8 cellular contexts compared by ENCODE assay signal in the genomic region with DNA sequence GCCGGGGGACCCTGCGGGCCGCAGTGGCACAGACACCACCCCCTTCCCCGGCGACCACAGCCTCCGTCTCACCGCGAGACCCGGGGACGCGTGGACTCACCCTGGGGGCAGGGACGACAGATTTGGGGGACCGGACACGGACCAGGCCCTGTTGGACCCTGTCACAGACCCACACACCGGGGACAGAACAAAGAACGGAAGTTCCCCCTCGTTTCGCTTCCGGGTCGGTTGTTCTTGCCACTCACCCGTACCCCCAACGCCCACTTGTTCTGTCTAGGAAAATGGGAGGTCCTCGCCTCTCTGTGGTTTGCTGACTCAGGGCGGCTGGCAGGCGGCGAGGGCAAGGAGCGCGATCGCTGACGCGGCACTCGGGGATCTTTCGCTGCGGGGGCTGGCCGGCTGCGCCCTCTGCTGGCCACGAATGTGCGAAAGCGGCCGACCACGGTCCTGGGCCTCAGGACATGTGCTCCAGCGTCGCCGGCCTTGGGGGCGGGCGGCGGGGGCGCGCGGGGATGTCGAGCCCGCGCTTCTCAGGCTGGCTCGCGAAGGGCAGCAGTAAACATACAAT. TPM values are rescaled to one million over a fixed set of nuclear protein-coding genes. Genes with fewer than 3 reads are reported as not detected.
DNase-seq lines count a peak whose midpoint lies in the region; ATAC-seq and TF ChIP-seq lines count a peak whose summit lies in the region.

A gene (minus strand): TSS at position 189 of the 568 bp plus-strand sequence. CDS start 4,366 bp downstream, outside the sequence.

- H3K36me3 ChIP-seq in heart right ventricle, result peaks cover 0 to 37% (median 18%) of the 10 kb centered on the region in 9 donors
- peaks cover 3 to 32% (median 10%) of the 10 kb centered on the region in 4 donors for H3K36me3 ChIP-seq in upper lobe of left lung

- peak in 3 of 4 donors; percentile 72 to 77 (median 73) for TF ChIP-seq POLR2A in upper lobe of left lung (IDR thresholded peaks at IDR 0.05)

- H3K9me3 ChIP-seq in heart right ventricle (no peaks in the 10 kb centered on the region), upper lobe of left lung (no peaks in the 10 kb centered on the region)

- WGBS in heart right ventricle, 2 donors, result 1% methylated on average over 54 to 55 of the region's 55 CpGs
- 2% methylated on average over 16 to 30 of the region's 55 CpGs for WGBS in upper lobe of left lung, 2 donors

- in situ Hi-C loops in GM13977 (cut with MboI; ENCODE audit: low pct_unique_long_range_greater_than_20kb, low sequenced_read_pairs, unreplicated experiment), result no loop called here

- H3K27ac ChIP-seq in heart right ventricle (peak within 1 kb of the TSS; percentile 65 to 96 (median 89)), upper lobe of left lung (peak within 1 kb of the TSS; percentile 84 to 94 (median 88))

- H3K4me1 ChIP-seq in heart right ventricle (peaks cover 7 to 42% (median 35%) of the 10 kb centered on the region in 9 donors), upper lobe of left lung (peaks cover 19 to 39% (median 24%) of the 10 kb centered on the region in 4 donors)

- peak in 2 of 4 donors; percentile 10 to 76 for TF ChIP-seq EP300 in upper lobe of left lung (IDR thresholded peaks at IDR 0.05)

- intact Hi-C loops in T-helper 1 cell treated with Interleukin-12 subunit alpha and Interleukin-12 subunit beta and Interleukin-4 antibody, amounts not matched to agents 30 ng/mL and 1 ng/mL, for 36 hours (cut with micrococcal nuclease), result loop anchor here (1.0 to 10.0 kb wide), 11 partner anchors 20 to 674 kb away; a partner anchor contains a TSS
- intact Hi-C loops in heart right ventricle (cut with DNase I) (loop anchor here in 6 of 10 donors (1.0 to 10.0 kb wide), 8 partner anchors 34 to 167 kb away; a partner anchor contains a TSS), posterior cingulate gyrus (cut with DNase I) (no loop called here)

- DNase-seq in GM13977 (ENCODE audit: low spot score) (peak; percentile 96), NCI-H146 treated with DMSO at 0.1 percent for 48 hours (lab: John Stamatoyannopoulos, UW; ENCODE audit: unreplicated experiment) (peak; percentile 96), amniotic epithelial cell (ENCODE audit: low read depth) (peak; percentile 99), heart right ventricle (peak; percentile 98 to 99), posterior cingulate gyrus (peak; percentile 98 to 100 (median 99)), upper lobe of left lung (peak; percentile 99)

- ATAC-seq in HG02884 (IDR thresholded peaks at IDR 0.05; ENCODE audit: unreplicated experiment) (peak; percentile 84), heart right ventricle (peak; percentile 96 to 98 (median 96)), upper lobe of left lung (ENCODE audit: low FRiP score in 2 of 2) (peak; percentile 98)

- no peaks in the 10 kb centered on the region for H3K27me3 ChIP-seq in heart right ventricle
- H3K27me3 ChIP-seq in upper lobe of left lung, result no peaks in the 10 kb centered on the region

- peak; percentile 96 for TF ChIP-seq CTCF in GM13977 (IDR thresholded peaks at IDR 0.05; ENCODE audit: extremely low read depth, insufficient read depth, missing control alignments)
- peak; percentile 85 to 99 (median 95) for TF ChIP-seq CTCF in heart right ventricle (IDR thresholded peaks at IDR 0.05)
- peak; percentile 84 to 98 (median 97) for TF ChIP-seq CTCF in upper lobe of left lung (IDR thresholded peaks at IDR 0.05)

- H3K4me3 ChIP-seq in heart right ventricle (peak within 1 kb of the TSS; percentile 71 to 99 (median 90)), upper lobe of left lung (peak within 1 kb of the TSS; percentile 59 to 87 (median 82))

RNA-seq across cellular contexts. Expression of the gene that starts here (rescaled TPM):
- 28.0 and 28.3 TPM in 2 replicates for total RNA-seq in T-helper 1 cell treated with Interleukin-12 subunit alpha and Interleukin-12 subunit beta and Interleukin-4 antibody, amounts not matched to agents 30 ng/mL and 1 ng/mL, for 36 hours
- 10 to 100 TPM; 14.1 to 17.8 (median 15.3) TPM for total RNA-seq in heart right ventricle
- polyA plus RNA-seq in heart right ventricle, result 10 to 100 TPM in 1 of 2 donors, 1 to 10 TPM in 1; 9.0 to 17.7 TPM
- 10 to 100 TPM; 18.4 to 50.3 (median 22.8) TPM for total RNA-seq in upper lobe of left lung

Comparison
In these comparisons a context has a peak if more than half of its experiments do, and no peak if none do; other contexts are left out.
1. Peak in every context shown above with its lines: DNase-seq, ATAC-seq, H3K4me3 ChIP-seq and H3K27ac ChIP-seq.